Comparison of ENCODE assay signal across 6 cellular contexts in the genomic region with DNA sequence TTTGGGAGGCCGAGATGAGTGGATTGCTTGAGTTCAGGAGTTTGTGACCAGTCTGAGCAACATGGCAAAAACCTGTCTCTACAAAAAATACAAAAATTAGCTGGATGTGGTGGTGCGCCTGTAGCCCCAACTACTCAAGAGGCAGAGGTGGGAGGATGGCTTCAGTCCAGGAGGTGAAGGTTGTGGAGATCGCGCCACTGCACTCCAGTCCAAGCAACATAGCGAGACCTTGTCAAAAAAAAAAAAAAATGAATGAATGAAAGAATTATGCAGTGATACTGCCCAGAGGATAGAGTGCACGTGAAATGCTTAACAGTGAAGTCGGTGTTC. TPM values are rescaled to one million over a fixed set of nuclear protein-coding genes. Genes with fewer than 3 reads are reported as not detected.
DNase-seq lines count a peak whose midpoint lies in the region; ATAC-seq and TF ChIP-seq lines count a peak whose summit lies in the region.

No MANE protein-coding gene starts in this region.

- peak; percentile 3 for ATAC-seq in GM19397 (IDR thresholded peaks at IDR 0.05; ENCODE audit: unreplicated experiment)

- DNase-seq in activated T-helper 2 cell treated with anti-CD3 and anti-CD28 coated beads, Interferon-gamma antibody, Interleukin-2, Interleukin-4, amounts not matched to agents 10 μg/mL and 5 μg/mL and 100 μg/mL, durations not matched to agents 14 hours and 24 hours and 36 hours (ENCODE audit: low spot score): no peak
- DNase-seq in NCI-H2196 (lab: John Stamatoyannopoulos, UW; ENCODE audit: unreplicated experiment): no peak
- no peak for DNase-seq in NCI-H2081 treated with DMSO at 0.1 percent for 48 hours (lab: John Stamatoyannopoulos, UW)
- no peak for DNase-seq in NCI-H82 (lab: John Stamatoyannopoulos, UW)

- intact Hi-C loops in activated T-helper 2 cell treated with anti-CD3 and anti-CD28 coated beads, Interferon-gamma antibody, Interleukin-2, Interleukin-4, amounts not matched to agents 10 μg/mL and 5 μg/mL and 100 μg/mL, durations not matched to agents 14 hours and 24 hours and 36 hours (cut with micrococcal nuclease): loop anchor here (1.0 kb wide), 1 partner anchor 23 kb away; a partner anchor contains a TSS

- H3K27ac Mint-ChIP-seq in activated T-helper 2 cell treated with anti-CD3 and anti-CD28 coated beads, Interferon-gamma antibody, Interleukin-2, Interleukin-4, amounts not matched to agents 10 μg/mL and 5 μg/mL and 100 μg/mL, durations not matched to agents 14 hours and 24 hours and 36 hours: no peak overlapping the region
- H3K27ac Mint-ChIP-seq in nephron: peak overlapping the region in 1 of 3 experiments; percentile 35

- no peaks in the 10 kb centered on the region for H3K9me3 Mint-ChIP-seq in activated T-helper 2 cell treated with anti-CD3 and anti-CD28 coated beads, Interferon-gamma antibody, Interleukin-2, Interleukin-4, amounts not matched to agents 10 μg/mL and 5 μg/mL and 100 μg/mL, durations not matched to agents 14 hours and 24 hours and 36 hours
- H3K9me3 Mint-ChIP-seq in nephron: no peaks in the 10 kb centered on the region

- peaks cover 24% of the 10 kb centered on the region for H3K4me1 Mint-ChIP-seq in activated T-helper 2 cell treated with anti-CD3 and anti-CD28 coated beads, Interferon-gamma antibody, Interleukin-2, Interleukin-4, amounts not matched to agents 10 μg/mL and 5 μg/mL and 100 μg/mL, durations not matched to agents 14 hours and 24 hours and 36 hours (ENCODE audit: low read depth)
- H3K4me1 Mint-ChIP-seq in nephron: peaks cover 24% of the 10 kb centered on the region

- TF ChIP-seq CTCF in nephron (IDR thresholded peaks at IDR 0.05; ENCODE audit: unreplicated experiment in 3 of 3): no peak

- H3K4me3 Mint-ChIP-seq in activated T-helper 2 cell treated with anti-CD3 and anti-CD28 coated beads, Interferon-gamma antibody, Interleukin-2, Interleukin-4, amounts not matched to agents 10 μg/mL and 5 μg/mL and 100 μg/mL, durations not matched to agents 14 hours and 24 hours and 36 hours (ENCODE audit: low read depth): peak overlapping the region; percentile 93
- H3K4me3 Mint-ChIP-seq in nephron: peak overlapping the region; percentile 93 to 96 (median 94)

- H3K36me3 Mint-ChIP-seq in activated T-helper 2 cell treated with anti-CD3 and anti-CD28 coated beads, Interferon-gamma antibody, Interleukin-2, Interleukin-4, amounts not matched to agents 10 μg/mL and 5 μg/mL and 100 μg/mL, durations not matched to agents 14 hours and 24 hours and 36 hours (ENCODE audit: low read depth): peaks cover 34% of the 10 kb centered on the region
- H3K36me3 Mint-ChIP-seq in nephron (ENCODE audit: low read depth): peaks cover 13% of the 10 kb centered on the region

- no peaks in the 10 kb centered on the region for H3K27me3 Mint-ChIP-seq in activated T-helper 2 cell treated with anti-CD3 and anti-CD28 coated beads, Interferon-gamma antibody, Interleukin-2, Interleukin-4, amounts not matched to agents 10 μg/mL and 5 μg/mL and 100 μg/mL, durations not matched to agents 14 hours and 24 hours and 36 hours (ENCODE audit: low read depth)
- H3K27me3 Mint-ChIP-seq in nephron (ENCODE audit: low read depth): no peaks in the 10 kb centered on the region

RNA-seq across cellular contexts. Expression of a gene that starts 0.4 kb away (rescaled TPM):
- total RNA-seq in activated T-helper 2 cell treated with anti-CD3 and anti-CD28 coated beads, Interferon-gamma antibody, Interleukin-2, Interleukin-4, amounts not matched to agents 10 μg/mL and 5 μg/mL and 100 μg/mL, durations not matched to agents 14 hours and 24 hours and 36 hours: 48.2 and 49.5 TPM in 2 replicates

RNA-seq across cellular contexts. Expression of a gene that starts 5.4 kb away (rescaled TPM):
- total RNA-seq in activated T-helper 2 cell treated with anti-CD3 and anti-CD28 coated beads, Interferon-gamma antibody, Interleukin-2, Interleukin-4, amounts not matched to agents 10 μg/mL and 5 μg/mL and 100 μg/mL, durations not matched to agents 14 hours and 24 hours and 36 hours: 156 and 160 TPM in 2 replicates

RNA-seq across cellular contexts. Expression of a gene that starts 9.6 kb away (rescaled TPM):
- 53.9 and 57.7 TPM in 2 replicates for total RNA-seq in activated T-helper 2 cell treated with anti-CD3 and anti-CD28 coated beads, Interferon-gamma antibody, Interleukin-2, Interleukin-4, amounts not matched to agents 10 μg/mL and 5 μg/mL and 100 μg/mL, durations not matched to agents 14 hours and 24 hours and 36 hours

RNA-seq across cellular contexts. Expression of a gene that starts 22.0 kb away (rescaled TPM):
- total RNA-seq in activated T-helper 2 cell treated with anti-CD3 and anti-CD28 coated beads, Interferon-gamma antibody, Interleukin-2, Interleukin-4, amounts not matched to agents 10 μg/mL and 5 μg/mL and 100 μg/mL, durations not matched to agents 14 hours and 24 hours and 36 hours: 2.1 and 2.3 TPM in 2 replicates

RNA-seq across cellular contexts. Expression of a gene that starts 22.6 kb away (rescaled TPM):
- total RNA-seq in activated T-helper 2 cell treated with anti-CD3 and anti-CD28 coated beads, Interferon-gamma antibody, Interleukin-2, Interleukin-4, amounts not matched to agents 10 μg/mL and 5 μg/mL and 100 μg/mL, durations not matched to agents 14 hours and 24 hours and 36 hours: 26.4 and 26.8 TPM in 2 replicates
